ENCODE assay signal across 18 cellular contexts in the genomic region with DNA sequence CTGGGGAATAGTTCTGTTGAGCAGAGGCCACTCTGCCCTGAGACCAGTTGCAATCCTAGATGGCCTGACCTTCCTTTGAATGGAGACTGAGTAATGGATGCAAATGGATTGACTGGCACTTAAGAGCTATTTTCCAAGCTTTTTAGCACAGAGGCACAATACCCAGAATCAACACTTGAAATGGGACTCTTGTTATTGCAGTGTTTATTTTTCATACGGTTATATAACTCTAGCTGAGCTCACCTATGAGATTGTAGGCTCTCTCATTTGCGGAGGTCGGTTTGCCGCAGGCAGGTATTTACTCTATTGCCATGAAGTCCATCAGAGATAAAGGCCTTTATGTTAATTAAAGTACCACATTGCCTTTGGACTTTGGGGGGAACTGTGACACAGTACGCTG.
DNase-seq lines count a peak whose midpoint lies in the region; TF ChIP-seq lines count a peak whose summit lies in the region.
"Had no signal": no experiment of that assay in that cellular context is flagged by ENCODE, and none has a peak within 500 bp of the region (broad histone marks: within the 10 kb centered on the region; RNA-seq: fewer than 3 reads in every experiment).

No MANE protein-coding gene starts in this region.

- no peaks in the 10 kb centered on the region for H3K4me1 ChIP-seq in tibial nerve
- H3K4me1 ChIP-seq: prostate gland had no signal

- 80 to 83% methylated on average over 5 of the region's 5 CpGs for WGBS in tibial nerve, 2 donors

- DNase-seq in NCI-H1105 (lab: John Stamatoyannopoulos, UW) (peak; percentile 86), NCI-H2029 treated with DMSO at 0.1 percent for 48 hours (lab: John Stamatoyannopoulos, UW) (peak; percentile 78), NCI-H510A treated with DMSO at 0.1 percent for 48 hours (lab: John Stamatoyannopoulos, UW) (peak; percentile 99), islet precursor cell (no peak), NCI-H226 (no peak), tibial nerve (ENCODE audit: low spot score in 2 of 2) (no peak), AG20443 (ENCODE audit: low spot score) (no peak)
- DNase-seq: activated CD4-positive, CD25-positive, alpha-beta regulatory T cell treated with anti-CD3 and anti-CD28 coated beads, Interleukin-2, amount 50 U/mL, for 72 hours; activated CD8-positive, alpha-beta T cell treated with anti-CD3 and anti-CD28 coated beads, Interleukin-2, amount 10 ng/mL, durations not matched to agents 7 days and 5 days; activated effector memory CD4-positive, alpha-beta T cell treated with anti-CD3 and anti-CD28 coated beads, Interleukin-2, amount 50 U/mL, for 16 hours; activated naive CD8-positive, alpha-beta T cell treated with anti-CD3 and anti-CD28 coated beads, Interleukin-2, amount 50 U/mL, for 24 hours; activated T-cell treated with anti-CD3 and anti-CD28 coated beads for 4 hours; HFFc6; kidney glomerular epithelial cell; NCI-H2171 treated with DMSO at 0.1 percent for 48 hours; stimulated activated CD4-positive, alpha-beta T cell treated with anti-CD3 and anti-CD28 coated beads, Interleukin-15, amount 100 ng/mL, for 24 hours; T-helper 1 cell had no signal

- no peak overlapping the region for H3K4me3 ChIP-seq in tibial nerve
- H3K4me3 ChIP-seq: prostate gland had no signal

- no peaks in the 10 kb centered on the region for H3K27me3 ChIP-seq in tibial nerve

- H3K36me3 ChIP-seq in tibial nerve, result no peaks in the 10 kb centered on the region
- H3K36me3 ChIP-seq: prostate gland had no signal

- TF ChIP-seq POLR2A in tibial nerve (IDR thresholded peaks at IDR 0.05), result no peak

- no peak overlapping the region for H3K27ac ChIP-seq in tibial nerve
- H3K27ac ChIP-seq: prostate gland had no signal

- no peaks in the 10 kb centered on the region for H3K9me3 ChIP-seq in tibial nerve
- H3K9me3 ChIP-seq: prostate gland had no signal

- no peak for TF ChIP-seq CTCF in tibial nerve (IDR thresholded peaks at IDR 0.05)

- no peak for TF ChIP-seq EP300 in tibial nerve (IDR thresholded peaks at IDR 0.05)

Comparison
In these comparisons a context has a peak if more than half of its experiments do, and no peak if none do; other contexts are left out.
1. DNase-seq: peak in NCI-H1105 (single experiment), NCI-H2029 treated with DMSO at 0.1 percent for 48 hours (single experiment) and NCI-H510A treated with DMSO at 0.1 percent for 48 hours (single experiment); none in islet precursor cell (single experiment), NCI-H226 (single experiment), tibial nerve (0 of 2) and AG20443 (single experiment).